ENCODE assay signal across 22 cellular contexts in genomic region chr12:96447256-96447655, GRCh38. TPM values are rescaled to one million over a fixed set of nuclear protein-coding genes. Genes with fewer than 3 reads are reported as not detected.
DNase-seq lines count a peak whose midpoint lies in the region; ATAC-seq and TF ChIP-seq lines count a peak whose summit lies in the region.
"Had no signal": no experiment of that assay in that cellular context is flagged by ENCODE, and none has a peak within 500 bp of the region (broad histone marks: within the 10 kb centered on the region; RNA-seq: fewer than 3 reads in every experiment).

No MANE protein-coding gene starts in this region.

- H3K27ac ChIP-seq in CD4-positive, alpha-beta T cell (ENCODE audit: low read depth, low read length), result peak overlapping the region; percentile 74

- no peaks in the 10 kb centered on the region for H3K9me3 ChIP-seq in CD4-positive, alpha-beta T cell (ENCODE audit: control insufficient read depth, low read length)
- H3K9me3 ChIP-seq: prostate gland, transverse colon had no signal

- H3K9me3 Mint-ChIP-seq in CD4-positive, alpha-beta T cell, result no peaks in the 10 kb centered on the region
- no peaks in the 10 kb centered on the region for H3K9me3 Mint-ChIP-seq in endothelial cell (ENCODE audit: unreplicated experiment)
- H3K9me3 Mint-ChIP-seq in natural killer cell treated with Interleukin-12 subunit alpha and Interleukin-12 subunit beta and Interleukin-15 and Interleukin-18, amount 100 ng/mL, for 72 hours, result no peaks in the 10 kb centered on the region
- peaks cover 0 to 4% of the 10 kb centered on the region in 2 donors for H3K9me3 Mint-ChIP-seq in activated naive CD4-positive, alpha-beta T cell treated with anti-CD3 and anti-CD28 coated beads, Interleukin-2, amount 50 U/mL, for 72 hours

- POLR2A ChIA-PET in CD4-positive, alpha-beta T cell (lab: Charles Lee), result interaction anchor here (0.9 to 4.0 kb wide), 3 partner anchors 13 to 47 kb away, joined by 6 to 57 read pairs (median 6); partner anchors contain the start of genes CDK17 and CFAP54

- no peak for DNase-seq in CD4-positive, alpha-beta T cell
- DNase-seq in NCI-H2171 (lab: John Stamatoyannopoulos, UW), result peak; percentile 56
- no peak for DNase-seq in endothelial cell (ENCODE audit: low spot score)
- DNase-seq in natural killer cell treated with Interleukin-12 subunit alpha and Interleukin-12 subunit beta and Interleukin-15 and Interleukin-18, amount 100 ng/mL, for 72 hours (ENCODE audit: low spot score), result no peak
- no peak for DNase-seq in retina
- no peak for DNase-seq in activated naive CD4-positive, alpha-beta T cell treated with anti-CD3 and anti-CD28 coated beads, Interleukin-2, amount 50 U/mL, for 72 hours (ENCODE audit: low spot score in 2 of 2)
- no peak for DNase-seq in NCI-H187 (lab: John Stamatoyannopoulos, UW)
- DNase-seq: activated CD4-positive, alpha-beta T cell treated with anti-CD3 and anti-CD28 coated beads, Interleukin-2, amount 50 U/mL, for 48 hours; activated naive CD8-positive, alpha-beta T cell treated with anti-CD3 and anti-CD28 coated beads for 36 hours; activated T-cell treated with anti-CD3 and anti-CD28 coated beads, Interleukin-2, amount 50 U/mL, for 48 hours; EL; glutamatergic neuron; MM.1S; NCI-H2029; NCI-H510A; nephron progenitor cell; stimulated activated CD4-positive, alpha-beta T cell treated with anti-CD3 and anti-CD28 coated beads, Interleukin-12 subunit alpha, Interleukin-12 subunit beta, amount 100 ng/mL, for 4 hours; T-helper 1 cell; transverse colon had no signal

- no peaks in the 10 kb centered on the region for H3K27me3 ChIP-seq in CD4-positive, alpha-beta T cell (ENCODE audit: control insufficient read depth, insufficient read depth, low read length)
- H3K27me3 ChIP-seq: transverse colon had no signal

- ATAC-seq in CD4-positive, alpha-beta T cell (ENCODE audit: poor library complexity), result no peak
- no peak for ATAC-seq in natural killer cell treated with Interleukin-12 subunit alpha and Interleukin-12 subunit beta and Interleukin-15 and Interleukin-18, amount 100 ng/mL, for 72 hours
- ATAC-seq in GM18511 (IDR thresholded peaks at IDR 0.05; ENCODE audit: unreplicated experiment), result no peak
- ATAC-seq in activated naive CD4-positive, alpha-beta T cell treated with anti-CD3 and anti-CD28 coated beads, Interleukin-2, amount 50 U/mL, for 72 hours, result no peak
- ATAC-seq: esophagus mucosa had no signal

- no peaks in the 10 kb centered on the region for H3K27me3 Mint-ChIP-seq in CD4-positive, alpha-beta T cell
- H3K27me3 Mint-ChIP-seq in endothelial cell (ENCODE audit: unreplicated experiment), result peaks cover 13% of the 10 kb centered on the region
- no peaks in the 10 kb centered on the region for H3K27me3 Mint-ChIP-seq in natural killer cell treated with Interleukin-12 subunit alpha and Interleukin-12 subunit beta and Interleukin-15 and Interleukin-18, amount 100 ng/mL, for 72 hours
- H3K27me3 Mint-ChIP-seq: activated naive CD8-positive, alpha-beta T cell treated with anti-CD3 and anti-CD28 coated beads for 36 hours had no signal

- no peak for TF ChIP-seq CTCF in CD4-positive, alpha-beta T cell (IDR thresholded peaks at IDR 0.05)
- TF ChIP-seq CTCF in endothelial cell (IDR thresholded peaks at IDR 0.05; ENCODE audit: unreplicated experiment), result no peak

- H3K36me3 Mint-ChIP-seq in CD4-positive, alpha-beta T cell (ENCODE audit: low read depth), result no peaks in the 10 kb centered on the region
- no peaks in the 10 kb centered on the region for H3K36me3 Mint-ChIP-seq in endothelial cell (ENCODE audit: low read depth, unreplicated experiment)
- H3K36me3 Mint-ChIP-seq in natural killer cell treated with Interleukin-12 subunit alpha and Interleukin-12 subunit beta and Interleukin-15 and Interleukin-18, amount 100 ng/mL, for 72 hours, result no peaks in the 10 kb centered on the region
- H3K36me3 Mint-ChIP-seq in activated naive CD4-positive, alpha-beta T cell treated with anti-CD3 and anti-CD28 coated beads, Interleukin-2, amount 50 U/mL, for 72 hours, result peaks cover 0 to 5% of the 10 kb centered on the region in 2 donors

- CTCF ChIA-PET in CD4-positive, alpha-beta T cell (lab: Charles Lee), result interaction anchor here (0.7 to 6.4 kb wide), 4 partner anchors 20 to 47 kb away, joined by 3 to 49 read pairs (median 16); partner anchors contain the start of genes CDK17 and CFAP54

- intact Hi-C loops in CD4-positive, alpha-beta T cell (cut with DNase I, micrococcal nuclease), result loop anchor here (5.0 kb wide), 2 partner anchors 35 to 250 kb away; no protein-coding TSS in a partner anchor

- H3K4me1 Mint-ChIP-seq in CD4-positive, alpha-beta T cell (ENCODE audit: low read depth), result peaks cover 31% of the 10 kb centered on the region
- H3K4me1 Mint-ChIP-seq in endothelial cell (ENCODE audit: unreplicated experiment), result peaks cover 40% of the 10 kb centered on the region
- H3K4me1 Mint-ChIP-seq in natural killer cell treated with Interleukin-12 subunit alpha and Interleukin-12 subunit beta and Interleukin-15 and Interleukin-18, amount 100 ng/mL, for 72 hours (ENCODE audit: low read depth in 2 of 2), result peaks cover 25 to 44% of the 10 kb centered on the region in 2 donors
- H3K4me1 Mint-ChIP-seq: nephron progenitor cell had no signal

- peak overlapping the region; percentile 98 for H3K27ac Mint-ChIP-seq in CD4-positive, alpha-beta T cell
- peak overlapping the region; percentile 99 for H3K27ac Mint-ChIP-seq in endothelial cell (ENCODE audit: unreplicated experiment)
- H3K27ac Mint-ChIP-seq in natural killer cell treated with Interleukin-12 subunit alpha and Interleukin-12 subunit beta and Interleukin-15 and Interleukin-18, amount 100 ng/mL, for 72 hours, result peak overlapping the region; percentile 93 to 97
- peak overlapping the region in 1 of 2 donors; percentile 98 for H3K27ac Mint-ChIP-seq in activated naive CD4-positive, alpha-beta T cell treated with anti-CD3 and anti-CD28 coated beads, Interleukin-2, amount 50 U/mL, for 72 hours
- H3K27ac Mint-ChIP-seq: nephron progenitor cell had no signal

- no peak overlapping the region for H3K4me3 Mint-ChIP-seq in CD4-positive, alpha-beta T cell
- no peak overlapping the region for H3K4me3 Mint-ChIP-seq in endothelial cell (ENCODE audit: unreplicated experiment)
- no peak overlapping the region for H3K4me3 Mint-ChIP-seq in natural killer cell treated with Interleukin-12 subunit alpha and Interleukin-12 subunit beta and Interleukin-15 and Interleukin-18, amount 100 ng/mL, for 72 hours
- H3K4me3 Mint-ChIP-seq: activated naive CD8-positive, alpha-beta T cell treated with anti-CD3 and anti-CD28 coated beads for 36 hours; nephron progenitor cell had no signal

RNA-seq across cellular contexts. Expression of gene CFAP54, which starts 42.1 kb away (rescaled TPM):
- total RNA-seq in CD4-positive, alpha-beta T cell, result under 1 TPM; 0.20 to 0.22 TPM
- 2.5 TPM for total RNA-seq in endothelial cell (ENCODE audit: unreplicated experiment)
- total RNA-seq in natural killer cell treated with Interleukin-12 subunit alpha and Interleukin-12 subunit beta and Interleukin-15 and Interleukin-18, amount 100 ng/mL, for 72 hours, result under 1 TPM; 0.14 to 0.50 TPM
- under 1 TPM; 0.30 to 0.31 TPM for total RNA-seq in activated naive CD4-positive, alpha-beta T cell treated with anti-CD3 and anti-CD28 coated beads, Interleukin-2, amount 50 U/mL, for 72 hours

RNA-seq across cellular contexts. Expression of gene CDK17, which starts 47.0 kb away (rescaled TPM):
- 100 to 1,000 TPM; 112 to 113 TPM for total RNA-seq in CD4-positive, alpha-beta T cell
- 112 TPM for total RNA-seq in endothelial cell (ENCODE audit: unreplicated experiment)
- total RNA-seq in natural killer cell treated with Interleukin-12 subunit alpha and Interleukin-12 subunit beta and Interleukin-15 and Interleukin-18, amount 100 ng/mL, for 72 hours, result 10 to 100 TPM; 66.9 to 82.1 TPM
- total RNA-seq in activated naive CD4-positive, alpha-beta T cell treated with anti-CD3 and anti-CD28 coated beads, Interleukin-2, amount 50 U/mL, for 72 hours, result 10 to 100 TPM; 43.5 to 51.0 TPM
